Comparison of ENCODE assay signal across 27 cellular contexts in the genomic region with DNA sequence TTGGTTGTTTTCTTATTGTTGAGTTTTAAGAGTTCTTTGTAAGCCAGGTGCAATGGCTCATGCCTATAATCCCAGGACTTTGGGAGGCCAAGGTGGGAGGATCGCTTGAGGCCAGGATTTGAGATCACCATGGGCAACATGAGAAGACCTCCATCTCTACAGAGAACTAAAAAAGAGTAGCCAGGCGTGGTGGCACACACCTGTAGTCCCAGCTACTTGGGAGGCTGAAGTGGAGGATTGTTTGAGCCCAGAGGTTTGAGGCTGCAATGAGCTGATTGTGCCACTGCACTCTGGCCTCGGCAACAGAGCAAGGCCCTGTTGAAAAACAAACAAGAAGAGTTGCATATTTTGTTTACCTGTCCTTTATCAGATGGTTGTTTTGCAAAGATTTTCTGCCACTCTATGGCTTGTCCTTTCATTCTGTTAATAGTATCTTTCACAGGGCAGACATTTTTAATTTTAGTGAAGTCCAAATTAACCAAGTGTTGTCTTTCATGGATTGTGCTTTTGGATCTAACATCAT.
"Had no signal": no experiment of that assay in that cellular context is flagged by ENCODE, and none has a peak within 500 bp of the region (broad histone marks: within the 10 kb centered on the region; RNA-seq: fewer than 3 reads in every experiment).

No MANE protein-coding gene starts in this region.

- H3K4me3 ChIP-seq: hepatocyte, lower lobe of right lung, ovary, right atrium auricular region, skin epidermis, stomach, testis, thyroid gland, transverse colon, upper lobe of left lung, vagina had no signal

- H3K36me3 ChIP-seq: ovary had no signal

- H3K79me2 ChIP-seq: hepatocyte had no signal

- H3K4me3 Mint-ChIP-seq: mesothelial cell of epicardium; natural killer cell; nephron progenitor cell; stimulated activated naive B cell treated with anti-CD40 and anti-IgM and Interleukin-4, amounts not matched to agents 10 μg/mL and 1 μg/mL and 100 μg/mL, for 72 hours had no signal

- H3K4me1 Mint-ChIP-seq: mesothelial cell of epicardium; naive B cell; nephron progenitor cell; stimulated activated naive B cell treated with anti-CD40 and anti-IgM and Interleukin-4, amounts not matched to agents 10 μg/mL and 1 μg/mL and 100 μg/mL, for 72 hours had no signal

- H3K27ac ChIP-seq: hepatocyte, lower lobe of right lung, ovary, right atrium auricular region, skin epidermis, stomach, testis, thyroid gland, transverse colon, upper lobe of left lung, vagina had no signal

- H3K9me3 Mint-ChIP-seq: mesothelial cell of epicardium; naive B cell; natural killer cell; nephron progenitor cell; stimulated activated naive B cell treated with anti-CD40 and anti-IgM and Interleukin-4, amounts not matched to agents 10 μg/mL and 1 μg/mL and 100 μg/mL, for 72 hours had no signal

- H3K9me3 ChIP-seq: lower lobe of right lung, ovary, right atrium auricular region, stomach, testis, thyroid gland, transverse colon, upper lobe of left lung, vagina had no signal

- H3K4me2 ChIP-seq: hepatocyte had no signal

- H3K27me3 ChIP-seq: hepatocyte, ovary, right atrium auricular region, stomach, testis, thyroid gland, transverse colon, upper lobe of left lung, vagina had no signal

- H3K4me1 ChIP-seq: lower lobe of right lung, right atrium auricular region, stomach, testis, thyroid gland, transverse colon, upper lobe of left lung, vagina had no signal

- H2AFZ ChIP-seq: hepatocyte had no signal

- H3K27ac Mint-ChIP-seq: mesothelial cell of epicardium; natural killer cell; nephron progenitor cell; progenitor cell of endocrine pancreas; stimulated activated naive B cell treated with anti-CD40 and anti-IgM and Interleukin-4, amounts not matched to agents 10 μg/mL and 1 μg/mL and 100 μg/mL, for 72 hours had no signal

- ATAC-seq: left ventricle myocardium superior; lower lobe of right lung; natural killer cell; sciatic nerve; stimulated activated naive B cell treated with anti-CD40 and anti-IgM and Interleukin-4, amounts not matched to agents 10 μg/mL and 1 μg/mL and 100 μg/mL, for 72 hours; stimulated activated naive CD8-positive, alpha-beta T cell treated with anti-CD3 and anti-CD28 coated beads, Interleukin-15, Interleukin-2, amounts not matched to agents 100 U/mL and 50 U/mL, for 24 hours had no signal

- H3K27me3 Mint-ChIP-seq: naive B cell; progenitor cell of endocrine pancreas; stimulated activated naive B cell treated with anti-CD40 and anti-IgM and Interleukin-4, amounts not matched to agents 10 μg/mL and 1 μg/mL and 100 μg/mL, for 72 hours had no signal

- DNase-seq: islet precursor cell; left ventricle myocardium superior; lower lobe of right lung; mammary epithelial cell; mesenchymal stem cell; naive B cell; natural killer cell; nephron progenitor cell; ovary; stimulated activated CD4-positive, alpha-beta T cell treated with anti-CD3 and anti-CD28 coated beads, Interleukin-12 subunit alpha, Interleukin-12 subunit beta, amount 100 ng/mL, for 4 hours; stimulated activated CD4-positive, alpha-beta T cell treated with anti-CD3 and anti-CD28 coated beads, Interleukin-15, amount 100 ng/mL, for 24 hours; stimulated activated CD4-positive, alpha-beta T cell treated with anti-CD3 and anti-CD28 coated beads, Interleukin-2, amount 100 ng/mL, for 24 hours; stimulated activated CD4-positive, alpha-beta T cell treated with anti-CD3 and anti-CD28 coated beads, Interleukin-4, amount 100 ng/mL, for 1 hour; stimulated activated naive B cell treated with anti-CD40 and anti-IgM and Interleukin-4, amounts not matched to agents 10 μg/mL and 1 μg/mL and 100 μg/mL, for 72 hours; stimulated activated naive CD8-positive, alpha-beta T cell treated with anti-CD3 and anti-CD28 coated beads, Interleukin-15, Interleukin-2, amounts not matched to agents 100 U/mL and 50 U/mL, for 24 hours; stomach; testis; thyroid gland; transverse colon; upper lobe of left lung had no signal
